14 cellular contexts compared by ENCODE assay signal in the genomic region with DNA sequence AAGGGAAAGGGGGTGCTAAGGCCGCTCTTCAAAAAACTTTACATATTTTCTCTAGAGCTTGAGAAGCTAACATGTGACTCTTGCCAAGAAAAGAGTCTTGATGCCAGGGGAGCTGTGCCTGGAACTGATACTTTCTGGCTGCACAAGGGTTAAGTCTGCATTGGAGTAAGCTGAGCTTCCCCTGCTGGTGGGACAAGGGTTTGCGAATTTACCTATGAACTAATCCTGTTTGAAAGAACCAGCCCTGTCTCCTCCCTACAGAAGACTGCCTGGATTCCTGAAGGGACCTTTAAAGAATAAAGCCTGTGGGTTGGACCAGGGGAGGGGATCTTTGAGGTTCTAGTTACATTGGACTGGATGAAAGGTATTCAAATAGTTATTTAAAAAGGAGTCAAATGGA. TPM values are rescaled to one million over a fixed set of nuclear protein-coding genes. Genes with fewer than 3 reads are reported as not detected.
DNase-seq lines count a peak whose midpoint lies in the region; ATAC-seq and TF ChIP-seq lines count a peak whose summit lies in the region.
"Had no signal": no experiment of that assay in that cellular context is flagged by ENCODE, and none has a peak within 500 bp of the region (broad histone marks: within the 10 kb centered on the region; RNA-seq: fewer than 3 reads in every experiment).

No MANE protein-coding gene starts in this region.

- intact Hi-C loops in cardiac septum (cut with DNase I) = no loop called here

- no peaks in the 10 kb centered on the region for H3K36me3 Mint-ChIP-seq in type B pancreatic cell

- no peak overlapping the region for H3K27ac Mint-ChIP-seq in type B pancreatic cell
- H3K27ac Mint-ChIP-seq: effector memory CD8-positive, alpha-beta T cell; immature natural killer cell had no signal

- no peaks in the 10 kb centered on the region for H3K36me3 ChIP-seq in cardiac muscle cell
- H3K36me3 ChIP-seq: BLaER1 treated with 17β-estradiol and CSF1 and Interleukin-3, amounts not matched to agents 10 nM and 100 nM had no signal

- no peak for ATAC-seq in HG02840 (IDR thresholded peaks at IDR 0.05; ENCODE audit: low FRiP score, unreplicated experiment)
- ATAC-seq: effector memory CD8-positive, alpha-beta T cell; HCT116; sciatic nerve had no signal

- no peaks in the 10 kb centered on the region for H3K9me3 ChIP-seq in cardiac muscle cell (ENCODE audit: low read depth)
- H3K9me3 ChIP-seq: BLaER1 treated with 17β-estradiol and CSF1 and Interleukin-3, amounts not matched to agents 10 nM and 100 nM had no signal

- H3K9me3 Mint-ChIP-seq in type B pancreatic cell = no peaks in the 10 kb centered on the region

- H3K27ac ChIP-seq in cardiac muscle cell = no peak overlapping the region
- H3K27ac ChIP-seq: BLaER1 treated with 17β-estradiol and CSF1 and Interleukin-3, amounts not matched to agents 10 nM and 100 nM had no signal

- H3K4me3 ChIP-seq in cardiac muscle cell (no peak overlapping the region), epithelial cell of esophagus (ENCODE audit: low read length) (no peak overlapping the region)
- H3K4me3 ChIP-seq: BLaER1 treated with 17β-estradiol and CSF1 and Interleukin-3, amounts not matched to agents 10 nM and 100 nM had no signal

- no peaks in the 10 kb centered on the region for H3K27me3 ChIP-seq in cardiac muscle cell
- H3K27me3 ChIP-seq: BLaER1 treated with 17β-estradiol and CSF1 and Interleukin-3, amounts not matched to agents 10 nM and 100 nM had no signal

- no peaks in the 10 kb centered on the region for H3K27me3 Mint-ChIP-seq in type B pancreatic cell
- H3K27me3 Mint-ChIP-seq: effector memory CD8-positive, alpha-beta T cell had no signal

- DNase-seq in cardiac muscle cell (ENCODE audit: low read depth in 1 of 2, low spot score in 1 of 2) (peak in 1 of 2 donors; percentile 7), cardiac septum (ENCODE audit: low spot score) (no peak), NCI-H226 (peak; percentile 9), epithelial cell of esophagus (ENCODE audit: low read depth) (peak; percentile 34), type B pancreatic cell (ENCODE audit: extremely low spot score, unreplicated experiment) (no peak), GM20000 (ENCODE audit: low spot score) (no peak)
- no peak for DNase-seq in stimulated activated CD4-positive, alpha-beta T cell treated with anti-CD3 and anti-CD28 coated beads, Interleukin-4, amount 100 ng/mL, for 4 hours
- DNase-seq: effector memory CD8-positive, alpha-beta T cell; immature natural killer cell; NCI-H510A treated with DMSO at 0.1 percent for 48 hours had no signal

- no peak overlapping the region for H3K4me3 Mint-ChIP-seq in type B pancreatic cell
- H3K4me3 Mint-ChIP-seq: effector memory CD8-positive, alpha-beta T cell; immature natural killer cell had no signal

- peaks cover 4% of the 10 kb centered on the region for H3K4me1 Mint-ChIP-seq in type B pancreatic cell (ENCODE audit: unreplicated experiment)
- H3K4me1 Mint-ChIP-seq: immature natural killer cell had no signal

- TF ChIP-seq CTCF in cardiac muscle cell (IDR thresholded peaks at IDR 0.05; ENCODE audit: low read depth, low read length) = peak; percentile 23
- peak; percentile 42 for TF ChIP-seq CTCF in epithelial cell of esophagus (IDR thresholded peaks at IDR 0.05; ENCODE audit: insufficient read depth, low read depth, low read length, missing control alignments)
- peak; percentile 56 for TF ChIP-seq CTCF in type B pancreatic cell (conservative IDR thresholded peaks at IDR 0.05)
- TF ChIP-seq CTCF in GM20000 (IDR thresholded peaks at IDR 0.05; ENCODE audit: extremely low read depth, missing control alignments) = no peak

- H3K4me1 ChIP-seq in cardiac muscle cell (ENCODE audit: low read depth) = peaks cover 2% of the 10 kb centered on the region

RNA-seq across cellular contexts. Expression of gene EPHA3, which starts 58.3 kb away (rescaled TPM):
- total RNA-seq in cardiac muscle cell = 8.7 and 9.2 TPM in 2 replicates
- 3.2 and 4.8 TPM in 2 replicates for polyA plus RNA-seq in cardiac muscle cell
- 9.2 TPM for total RNA-seq in cardiac septum
- total RNA-seq in type B pancreatic cell (ENCODE audit: low replicate concordance) = 1.8 and 30.3 TPM in 2 replicates
- polyA plus RNA-seq: immature natural killer cell had no signal

Comparison
In these comparisons a context has a peak if more than half of its experiments do, and no peak if none do; other contexts are left out.
1. DNase-seq: peak in NCI-H226 (single experiment) and epithelial cell of esophagus (single experiment); none in cardiac septum (single experiment), type B pancreatic cell (single experiment), stimulated activated CD4-positive, alpha-beta T cell treated with anti-CD3 and anti-CD28 coated beads, Interleukin-4, amount 100 ng/mL, for 4 hours (0 of 2) and GM20000 (single experiment).